ENCODE assay signal across 15 cellular contexts in the genomic region with DNA sequence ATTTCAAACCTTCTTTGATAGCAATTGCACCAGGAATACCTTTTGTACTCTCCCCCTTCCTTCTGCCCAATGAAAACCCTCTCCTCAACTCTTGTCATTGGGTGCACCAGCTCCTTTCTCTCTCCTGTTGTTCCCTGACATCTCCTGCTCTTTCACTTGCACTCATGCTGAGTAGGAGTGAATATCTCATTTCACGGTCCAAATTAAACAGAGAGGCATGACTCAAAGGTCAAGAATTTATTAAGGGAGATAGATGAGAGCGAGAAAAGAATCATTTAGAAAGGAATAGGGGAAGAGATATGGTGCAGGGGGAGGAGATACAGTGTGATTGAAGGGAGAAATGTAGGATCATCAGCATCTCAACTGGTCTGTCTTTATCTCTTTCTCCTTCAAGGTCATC. TPM values are rescaled to one million over a fixed set of nuclear protein-coding genes. Genes with fewer than 3 reads are reported as not detected.
DNase-seq lines count a peak whose midpoint lies in the region; ATAC-seq, FAIRE-seq and TF ChIP-seq lines count a peak whose summit lies in the region.
"Had no signal": no experiment of that assay in that cellular context is flagged by ENCODE, and none has a peak within 500 bp of the region (broad histone marks: within the 10 kb centered on the region; RNA-seq: fewer than 3 reads in every experiment).

No MANE protein-coding gene starts in this region.

- H3K36me3 ChIP-seq in bronchial epithelial cell (ENCODE audit: control insufficient read depth, insufficient read depth, low read length) (peaks cover 20% of the 10 kb centered on the region), tibial artery (peaks cover 55 to 67% (median 62%) of the 10 kb centered on the region in 3 donors)
- H3K36me3 ChIP-seq: gastrocnemius medialis had no signal

- H3K4me3 Mint-ChIP-seq in naive B cell (peak overlapping the region in 4 of 8 donors; percentile 2 to 39 (median 5)), H9 (no peak overlapping the region)
- H3K4me3 Mint-ChIP-seq: activated T-cell treated with anti-CD3 and anti-CD28 coated beads, Interleukin-2, amount 50 U/mL, for 4 hours had no signal

- H3K79me1 ChIP-seq in H9 (ENCODE audit: insufficient read depth, low read depth, low read length, poor library complexity, severe bottlenecking): no peaks in the 10 kb centered on the region

- no peaks in the 10 kb centered on the region for H4K20me1 ChIP-seq in H9 (ENCODE audit: control insufficient read depth, insufficient read depth, insufficient read length)

- no peak for FAIRE-seq in bronchial epithelial cell (lab: Jason Lieb, UNC)
- FAIRE-seq: GM12891 had no signal

- H2BK5ac ChIP-seq in H9 (ENCODE audit: insufficient read length, low read length): no peak overlapping the region

- H3K27me3 Mint-ChIP-seq in naive B cell: no peaks in the 10 kb centered on the region
- H3K27me3 Mint-ChIP-seq in H9 (ENCODE audit: low read depth): no peaks in the 10 kb centered on the region

- no peak overlapping the region for H3K18ac ChIP-seq in H9 (ENCODE audit: insufficient read length, low read depth, low read length)

- no peak overlapping the region for H3K56ac ChIP-seq in H9 (ENCODE audit: insufficient read length, low read depth, low read length)

- no peak overlapping the region for H3K4ac ChIP-seq in H9 (ENCODE audit: low read depth, low read length)

- intact Hi-C loops in tibial artery (cut with DNase I; ENCODE audit: low total_unique reads): no loop called here

- H3K4me3 ChIP-seq in bronchial epithelial cell (ENCODE audit: low read depth, low read length) (no peak overlapping the region), tibial artery (no peak overlapping the region)
- H3K4me3 ChIP-seq: gastrocnemius medialis, left lung had no signal

- H2AK5ac ChIP-seq in H9 (ENCODE audit: insufficient read length, low read length): no peak overlapping the region

- no CpG with 5 or more reads among the region's 2 CpGs for WGBS in H9 (ENCODE audit: extremely low coverage, insufficient read length, low lambda C conversion rate)

- no peak overlapping the region for H4K8ac ChIP-seq in H9 (replicated peaks; ENCODE audit: insufficient read length, low read depth, low read length)

- no peak overlapping the region for H2BK15ac ChIP-seq in H9 (ENCODE audit: low read depth, low read length)

- peaks cover 0 to 3% (median 0%) of the 10 kb centered on the region in 7 donors for H3K9me3 Mint-ChIP-seq in naive B cell
- no peaks in the 10 kb centered on the region for H3K9me3 Mint-ChIP-seq in H9
- H3K9me3 Mint-ChIP-seq: activated T-cell treated with anti-CD3 and anti-CD28 coated beads, Interleukin-2, amount 50 U/mL, for 4 hours had no signal

- no peak for ATAC-seq in naive B cell (ENCODE audit: low read depth in 2 of 2)
- ATAC-seq: activated T-cell treated with anti-CD3 and anti-CD28 coated beads, Interleukin-2, amount 50 U/mL, for 4 hours; left lung had no signal

- H3K4me1 Mint-ChIP-seq in naive B cell (peaks cover 64 to 90% (median 78%) of the 10 kb centered on the region in 3 donors), H9 (peaks cover 9 to 12% of the 10 kb centered on the region in 2 experiments)

- H2BK20ac ChIP-seq in H9 (ENCODE audit: low read depth, low read length, poor library complexity, severe bottlenecking): no peak overlapping the region

- H3K9ac ChIP-seq in H9 (ENCODE audit: extremely low read depth, insufficient read length, low read length): no peak overlapping the region
- H3K9ac ChIP-seq: parathyroid adenoma had no signal

- H3K23me2 ChIP-seq in H9 (ENCODE audit: insufficient read length, low read depth, low read length, poor library complexity, severe bottlenecking): no peaks in the 10 kb centered on the region

- H3K4me2 ChIP-seq in H9 (ENCODE audit: insufficient read depth, insufficient read length, low read length): no peak overlapping the region

- H3K14ac ChIP-seq in H9 (ENCODE audit: insufficient read depth, low read length): no peak overlapping the region

- H3K23ac ChIP-seq in H9 (ENCODE audit: insufficient read length, low read depth, low read length): no peak overlapping the region

- H3K4me1 ChIP-seq in H9 (ENCODE audit: insufficient read depth, low read length): no peaks in the 10 kb centered on the region
- peaks cover 0 to 3% (median 0%) of the 10 kb centered on the region in 4 donors for H3K4me1 ChIP-seq in tibial artery
- H3K4me1 ChIP-seq: gastrocnemius medialis, parathyroid adenoma had no signal

- DNase-seq in Caki2 (ENCODE audit: low read depth) (peak; percentile 18), NCI-H226 (peak; percentile 58), bronchial epithelial cell (ENCODE audit: low read depth) (peak; percentile 65), naive B cell (no peak), NCI-H2227 (lab: John Stamatoyannopoulos, UW; ENCODE audit: unreplicated experiment) (no peak), H9 (no peak), tibial artery (no peak)
- DNase-seq in central memory CD4-positive, alpha-beta T cell: no peak
- DNase-seq: activated T-cell treated with anti-CD3 and anti-CD28 coated beads, Interleukin-2, amount 50 U/mL, for 4 hours; gastrocnemius medialis; left lung; NCI-H187; stimulated activated CD4-positive, alpha-beta T cell treated with anti-CD3 and anti-CD28 coated beads, Interleukin-4, amount 100 ng/mL, for 4 hours had no signal

- H2AFZ ChIP-seq in H9 (ENCODE audit: low read length): no peak overlapping the region
- H2AFZ ChIP-seq: parathyroid adenoma had no signal

- no peak overlapping the region for H2BK12ac ChIP-seq in H9 (ENCODE audit: insufficient read length, low read depth, low read length)

- H3K27ac ChIP-seq in H9 (ENCODE audit: insufficient read length, low read depth, low read length) (no peak overlapping the region), tibial artery (no peak overlapping the region)
- H3K27ac ChIP-seq: gastrocnemius medialis, parathyroid adenoma had no signal

- no peaks in the 10 kb centered on the region for H3K79me2 ChIP-seq in H9 (ENCODE audit: insufficient read depth, low read length)
- H3K79me2 ChIP-seq: parathyroid adenoma had no signal

- H4K5ac ChIP-seq in H9 (ENCODE audit: insufficient read length, low read depth, low read length): no peak overlapping the region

- TF ChIP-seq CTCF in bronchial epithelial cell (IDR thresholded peaks at IDR 0.05; ENCODE audit: insufficient read depth, low read length, severe bottlenecking): no peak
- TF ChIP-seq CTCF in H9 (conservative IDR thresholded peaks at IDR 0.05): no peak
- no peak for TF ChIP-seq CTCF in tibial artery (IDR thresholded peaks at IDR 0.05)

- H3K27ac Mint-ChIP-seq in naive B cell (peak overlapping the region; percentile 36 to 93 (median 86)), H9 (no peak overlapping the region)

- H3T11ph ChIP-seq in H9 (ENCODE audit: low read length): no peak overlapping the region

- H4K91ac ChIP-seq in H9 (ENCODE audit: insufficient read length, low read depth, low read length): no peak overlapping the region

- no peak overlapping the region for H2BK120ac ChIP-seq in H9 (ENCODE audit: low read depth, low read length, poor library complexity, severe bottlenecking)

- no peaks in the 10 kb centered on the region for H3K9me3 ChIP-seq in H9 (ENCODE audit: control insufficient read depth, low read depth, low read length)
- H3K9me3 ChIP-seq in tibial artery: no peaks in the 10 kb centered on the region
- H3K9me3 ChIP-seq: gastrocnemius medialis, left lung had no signal

- H3K36me3 Mint-ChIP-seq in naive B cell: peaks cover 63 to 66% of the 10 kb centered on the region in 2 donors
- peaks cover 0 to 6% (median 0%) of the 10 kb centered on the region in 3 experiments; a peak in 2 of 7 replicates for H3K36me3 Mint-ChIP-seq in H9 (ENCODE audit: insufficient read depth in 1 of 3, low read depth in 3 of 3)

- in situ Hi-C loops in Caki2 (cut with HindIII; ENCODE audit: low pct_unique_long_range_greater_than_20kb, low sequenced_read_pairs): no loop called here

- H3K27me3 ChIP-seq in bronchial epithelial cell (ENCODE audit: control insufficient read depth, insufficient read depth, low read length) (no peaks in the 10 kb centered on the region), H9 (ENCODE audit: insufficient read depth, low read length) (no peaks in the 10 kb centered on the region), tibial artery (no peaks in the 10 kb centered on the region)
- H3K27me3 ChIP-seq: gastrocnemius medialis, left lung had no signal

RNA-seq across cellular contexts. Expression of a gene that starts 22.1 kb away (rescaled TPM):
- total RNA-seq in Caki2 (2014; rRNA removed; shearing (Covaris generic); ENCODE audit: low replicate concordance): not detected in 2 replicates
- total RNA-seq in bronchial epithelial cell (not detected in 2 replicates), H9 (2021) (0.90 and 1.1 TPM in 2 replicates)
- 10 to 100 TPM in 2 of 6 donors, 1 to 10 TPM in 4; 3.4 to 21.5 (median 5.1) TPM for polyA plus RNA-seq in naive B cell (ENCODE audit: low read depth in 6 of 6)
- total RNA-seq: gastrocnemius medialis had no signal

RNA-seq across cellular contexts. Expression of a gene that starts 44.7 kb away (rescaled TPM):
- 12.4 and 19.2 TPM in 2 replicates for total RNA-seq in Caki2 (2014; rRNA removed; shearing (Covaris generic); ENCODE audit: low replicate concordance)
- 34.0 and 54.7 TPM in 2 replicates for total RNA-seq in bronchial epithelial cell
- polyA plus RNA-seq in naive B cell (ENCODE audit: low read depth in 6 of 6): 100 to 1,000 TPM; 143 to 262 (median 206) TPM
- total RNA-seq in H9 (2021): 2.9 and 3.4 TPM in 2 replicates

Comparison
In these comparisons a context has a peak if more than half of its experiments do, and no peak if none do; other contexts are left out.
1. DNase-seq: peak in Caki2 (single experiment), NCI-H226 (single experiment) and bronchial epithelial cell (single experiment); none in naive B cell (single experiment), NCI-H2227 (single experiment), H9 (single experiment), central memory CD4-positive, alpha-beta T cell (single experiment) and tibial artery (0 of 2).
2. H3K27ac Mint-ChIP-seq: peak in naive B cell (6 of 6); none in H9 (0 of 3).